5 cellular contexts compared by ENCODE assay signal in genomic region chr2:24109431-24109830, GRCh38. TPM values are rescaled to one million over a fixed set of nuclear protein-coding genes. Genes with fewer than 3 reads are reported as not detected.
"Had no signal": no experiment of that assay in that cellular context is flagged by ENCODE, and none has a peak within 500 bp of the region (broad histone marks: within the 10 kb centered on the region; RNA-seq: fewer than 3 reads in every experiment).

No MANE protein-coding gene starts in this region.

RNA-seq across cellular contexts. Expression of gene PFN4, which starts 13.7 kb away (rescaled TPM):
- total RNA-seq: naive thymus-derived CD8-positive, alpha-beta T cell; natural killer cell; osteoblast; skeletal muscle tissue; smooth muscle cell had no signal
